Comparison of ENCODE assay signal across 13 cellular contexts in genomic region chr2:60336442-60337141, GRCh38.
DNase-seq lines count a peak whose midpoint lies in the region; ATAC-seq, FAIRE-seq and TF ChIP-seq lines count a peak whose summit lies in the region.
"Had no signal": no experiment of that assay in that cellular context is flagged by ENCODE, and none has a peak within 500 bp of the region (broad histone marks: within the 10 kb centered on the region; RNA-seq: fewer than 3 reads in every experiment).

No MANE protein-coding gene starts in this region.

- H3K27me3 Mint-ChIP-seq in Caco-2 (ENCODE audit: insufficient read depth, unreplicated experiment) = no peaks in the 10 kb centered on the region
- H3K27me3 Mint-ChIP-seq: activated T-cell treated with anti-CD3 and anti-CD28 coated beads, Interleukin-2, amount 50 U/mL, for 24 hours had no signal

- no peak overlapping the region for H2AK5ac ChIP-seq in H1 (ENCODE audit: low read depth, low read length)

- intact Hi-C loops in Caco-2 (cut with micrococcal nuclease; ENCODE audit: unreplicated experiment) = loop anchor here (1.0 to 2.0 kb wide), 2 partner anchors 29 to 218 kb away; no protein-coding TSS in a partner anchor
- intact Hi-C loops in prostate gland (cut with DNase I) = no loop called here

- no peak overlapping the region for H2AFZ ChIP-seq in H1 (ENCODE audit: low read length)

- no peak overlapping the region for H2BK20ac ChIP-seq in H1 (ENCODE audit: low read length)

- no peaks in the 10 kb centered on the region for H3K36me3 Mint-ChIP-seq in Caco-2 (ENCODE audit: insufficient read depth, unreplicated experiment)

- H3K36me3 ChIP-seq in H1 (ENCODE audit: control insufficient read depth in 2 of 4, insufficient read depth in 4 of 4, low read length in 3 of 4) (no peaks in the 10 kb centered on the region), Caco-2 (ENCODE audit: control insufficient read depth, insufficient read depth, low read length) (no peaks in the 10 kb centered on the region), prostate gland (no peaks in the 10 kb centered on the region)

- H3K4me1 ChIP-seq in H1 (replicated peaks in 1 of 4; ENCODE audit: control insufficient read depth in 3 of 4, insufficient read depth in 4 of 4, low read length in 3 of 4) (no peaks in the 10 kb centered on the region), Caco-2 (no peaks in the 10 kb centered on the region), prostate gland (replicated peaks) (no peaks in the 10 kb centered on the region)
- H3K4me1 ChIP-seq: foreskin keratinocyte had no signal

- CTCF ChIA-PET in H1 (lab: Charles Lee; ENCODE audit: partially characterized antibody) = interaction anchor here (0.6 to 1.9 kb wide), 26 partner anchors 9 to 245 kb away, joined by 3 to 9 read pairs (median 4); no protein-coding TSS in a partner anchor
- CTCF ChIA-PET in Caco-2 (lab: Charles Lee) = interaction anchor here (0.9 kb wide), 2 partner anchors 213 to 225 kb away, joined by 3 to 4 read pairs; no protein-coding TSS in a partner anchor

- no peak overlapping the region for H4K5ac ChIP-seq in H1 (ENCODE audit: insufficient read length, low read depth, low read length)

- peaks cover 10% of the 10 kb centered on the region for H3K9me3 Mint-ChIP-seq in Caco-2 (ENCODE audit: unreplicated experiment)
- H3K9me3 Mint-ChIP-seq: activated T-cell treated with anti-CD3 and anti-CD28 coated beads, Interleukin-2, amount 50 U/mL, for 24 hours had no signal

- no peaks in the 10 kb centered on the region for H4K20me1 ChIP-seq in H1 (replicated peaks in 1 of 2; ENCODE audit: control insufficient read depth in 1 of 2, insufficient read depth in 2 of 2, low read length in 2 of 2)

- no peak overlapping the region for H2BK12ac ChIP-seq in H1 (ENCODE audit: low read depth, low read length)

- ATAC-seq in GM19463 (IDR thresholded peaks at IDR 0.05; ENCODE audit: unreplicated experiment) (peak; percentile 43), HG03354 (IDR thresholded peaks at IDR 0.05; ENCODE audit: poor library complexity, severe bottlenecking, unreplicated experiment) (peak; percentile 50)

- no peaks in the 10 kb centered on the region for H3K79me2 ChIP-seq in H1 (ENCODE audit: control insufficient read depth in 1 of 2, insufficient read depth in 2 of 2, low read length in 2 of 2)

- H3K4me3 ChIP-seq in H1 (ENCODE audit: extremely low read depth in 1 of 4, insufficient read depth in 2 of 4, low read depth in 3 of 4, low read length in 4 of 4) (no peak overlapping the region), Caco-2 (ENCODE audit: low read depth, low read length) (no peak overlapping the region), prostate gland (no peak overlapping the region)
- H3K4me3 ChIP-seq: dorsolateral prefrontal cortex had no signal

- TF ChIP-seq POLR2A in H1 (IDR thresholded peaks at IDR 0.05; ENCODE audit: control extremely low read depth in 1 of 2, low read depth in 2 of 2, low read length in 2 of 2) (no peak), prostate gland (IDR thresholded peaks at IDR 0.05) (no peak)

- H3K14ac ChIP-seq in H1 (ENCODE audit: insufficient read length) = no peak overlapping the region

- H3K23ac ChIP-seq in H1 (ENCODE audit: insufficient read length) = no peak overlapping the region

- H3K56ac ChIP-seq in H1 (replicated peaks; ENCODE audit: insufficient read length, low read depth, low read length) = no peak overlapping the region

- H3K27ac Mint-ChIP-seq in Caco-2 (ENCODE audit: unreplicated experiment) = no peak overlapping the region
- H3K27ac Mint-ChIP-seq: activated T-cell treated with anti-CD3 and anti-CD28 coated beads, Interleukin-2, amount 50 U/mL, for 24 hours had no signal

- H3K4me2 ChIP-seq in H1 (ENCODE audit: insufficient read depth in 1 of 2, low read depth in 2 of 2, low read length in 2 of 2) = no peak overlapping the region

- no peaks in the 10 kb centered on the region for H3K27me3 ChIP-seq in H1 (replicated peaks in 1 of 4; ENCODE audit: control insufficient read depth in 3 of 4, extremely low read depth in 1 of 4, insufficient read depth in 3 of 4, low read length in 3 of 4)
- no peaks in the 10 kb centered on the region for H3K27me3 ChIP-seq in Caco-2 (replicated peaks; ENCODE audit: control insufficient read depth, insufficient read depth, low read length)
- no peaks in the 10 kb centered on the region for H3K27me3 ChIP-seq in prostate gland (replicated peaks; ENCODE audit: insufficient read depth)
- H3K27me3 ChIP-seq: dorsolateral prefrontal cortex, foreskin keratinocyte had no signal

- no peak overlapping the region for H2BK15ac ChIP-seq in H1 (ENCODE audit: low read length)

- peak; percentile 30 to 38; a peak in 2 of 4 replicates for TF ChIP-seq RAD21 in H1 (IDR thresholded peaks at IDR 0.05 in 1 of 2, conservative IDR thresholded peaks at IDR 0.05 in 1 of 2; ENCODE audit: low read depth in 2 of 2, low read length in 2 of 2)

- no peak overlapping the region for H4K8ac ChIP-seq in H1 (ENCODE audit: extremely low read depth, insufficient read depth, low read length)

- H3K18ac ChIP-seq in H1 (ENCODE audit: extremely low read depth, low read length) = no peak overlapping the region

- POLR2A ChIA-PET in H1 (lab: Charles Lee; ENCODE audit: partially characterized antibody) = interaction anchor here (0.7 kb wide), 1 partner anchor 214 kb away, joined by 3 read pairs; no protein-coding TSS in a partner anchor
- POLR2A ChIA-PET in Caco-2 (lab: Charles Lee) = no interaction called here

- no peak overlapping the region for H3K9ac ChIP-seq in H1 (replicated peaks in 1 of 4; ENCODE audit: extremely low read depth in 1 of 4, low read depth in 3 of 4, low read length in 3 of 4)

- H3K27ac ChIP-seq in H1 (ENCODE audit: low read depth, low read length) = no peak overlapping the region
- H3K27ac ChIP-seq in prostate gland = no peak overlapping the region
- H3K27ac ChIP-seq: foreskin keratinocyte had no signal

- WGBS in H1 (ENCODE audit: extremely low coverage in 1 of 2, insufficient coverage in 1 of 2, insufficient read length in 1 of 2, insufficient replicate concordance in 2 of 2, low coverage in 1 of 2, low lambda C conversion rate in 2 of 2, missing lambda C conversion rate in 1 of 2), 2 experiments = 87% methylated on average over 5 of the region's 5 CpGs; no CpG with 5 or more reads in 1 of the 2 experiments
- WGBS in prostate gland = 62% methylated on average over 5 of the region's 5 CpGs

- no peaks in the 10 kb centered on the region for H3K23me2 ChIP-seq in H1 (ENCODE audit: low read depth, low read length)

- TF ChIP-seq EP300 in H1 (IDR thresholded peaks at IDR 0.05; ENCODE audit: borderline replicate concordance in 1 of 2, low read depth in 2 of 2, low read length in 2 of 2) = no peak

- H3K4me1 Mint-ChIP-seq in Caco-2 (ENCODE audit: low read depth, unreplicated experiment) = peaks cover 7% of the 10 kb centered on the region

- no peak overlapping the region for H2BK5ac ChIP-seq in H1 (ENCODE audit: low read depth, low read length)

- no peaks in the 10 kb centered on the region for H3K9me3 ChIP-seq in H1 (ENCODE audit: insufficient read depth in 2 of 2, low read depth in 1 of 2, low read length in 1 of 2)
- H3K9me3 ChIP-seq in Caco-2 = no peaks in the 10 kb centered on the region
- H3K9me3 ChIP-seq in prostate gland = no peaks in the 10 kb centered on the region

- no peak overlapping the region for H4K91ac ChIP-seq in H1 (replicated peaks; ENCODE audit: insufficient read length, low read length)

- H3K4ac ChIP-seq in H1 (replicated peaks; ENCODE audit: insufficient read length, low read depth, low read length) = no peak overlapping the region

- H3K4me3 Mint-ChIP-seq in Caco-2 (ENCODE audit: unreplicated experiment) = no peak overlapping the region
- H3K4me3 Mint-ChIP-seq: activated T-cell treated with anti-CD3 and anti-CD28 coated beads, Interleukin-2, amount 50 U/mL, for 24 hours had no signal

- no peak overlapping the region for H2BK120ac ChIP-seq in H1 (replicated peaks; ENCODE audit: low read depth, low read length)

- no TSS peak for BruUV-seq in Caco-2 (replicated peaks; lab: Mats Ljungman, UMichigan)

- H3K79me1 ChIP-seq in H1 (ENCODE audit: low read depth, low read length) = no peaks in the 10 kb centered on the region

- TF ChIP-seq CTCF in GM12873 (IDR thresholded peaks at IDR 0.05; ENCODE audit: insufficient read depth, low read depth, low read length, missing control alignments) = peak; percentile 45
- TF ChIP-seq CTCF in H1 (IDR thresholded peaks at IDR 0.05; ENCODE audit: control extremely low read depth in 1 of 3, insufficient read depth in 1 of 3, low read depth in 1 of 3, low read length in 3 of 3) = no peak; a peak in 1 of 4 replicates
- TF ChIP-seq CTCF in Caco-2 (IDR thresholded peaks at IDR 0.05; ENCODE audit: insufficient read depth in 1 of 2, low read depth in 1 of 2, low read length in 1 of 2, severe bottlenecking in 1 of 2, unreplicated experiment in 1 of 2) = no peak
- TF ChIP-seq CTCF in prostate gland (IDR thresholded peaks at IDR 0.05) = no peak

- no peak for FAIRE-seq in H1 (lab: Jason Lieb, UNC)

- DNase-seq in H1 (ENCODE audit: low read depth in 1 of 2, low spot score in 2 of 2) = no peak
- no peak for DNase-seq in OCI-M1 (lab: John Stamatoyannopoulos, UW)
- no peak for DNase-seq in Caco-2
- no peak for DNase-seq in prostate gland (ENCODE audit: low spot score)
- no peak for DNase-seq in activated CD8-positive, alpha-beta memory T cell treated with anti-CD3 and anti-CD28 coated beads, Interleukin-2, amount 50 U/mL, for 48 hours
- DNase-seq: activated T-cell treated with anti-CD3 and anti-CD28 coated beads, Interleukin-2, amount 50 U/mL, for 24 hours; foreskin keratinocyte; NCI-H446 treated with DMSO at 0.1 percent for 48 hours; retina had no signal

TF ChIP-seq in H1, 55 proteins besides CTCF, POLR2A, EP300 and RAD21 (continues in another document):
- TF ChIP-seq EZH2 (IDR thresholded peaks at IDR 0.05; ENCODE audit: low read depth, low read length, severe bottlenecking) (no peak), JUND (IDR thresholded peaks at IDR 0.05; ENCODE audit: low read length) (no peak), KDM5A (IDR thresholded peaks at IDR 0.05; ENCODE audit: low read length) (no peak), BCL11A (IDR thresholded peaks at IDR 0.05; ENCODE audit: low read depth in 2 of 2, low read length in 2 of 2) (no peak), POLR2AphosphoS5 (IDR thresholded peaks at IDR 0.05; ENCODE audit: low read depth, low read length) (no peak), SP1 (IDR thresholded peaks at IDR 0.05; ENCODE audit: low read depth, low read length) (no peak), JUN (IDR thresholded peaks at IDR 0.05; ENCODE audit: low read depth, low read length) (no peak), SAP30 (IDR thresholded peaks at IDR 0.05; ENCODE audit: insufficient read depth, insufficient replicate concordance, low read length) (no peak), CBX8 (IDR thresholded peaks at IDR 0.05; ENCODE audit: borderline replicate concordance, low read depth, low read length) (no peak), KDM4A (IDR thresholded peaks at IDR 0.05; ENCODE audit: low read depth, low read length, severe bottlenecking) (no peak), CTBP2 (IDR thresholded peaks at IDR 0.05; ENCODE audit: borderline replicate concordance, insufficient read depth, insufficient read length, low read length) (no peak), BACH1 (IDR thresholded peaks at IDR 0.05; ENCODE audit: low read length) (no peak)
